Comparison of ENCODE assay signal across 10 cellular contexts in genomic region chr5:14671414-14671813, GRCh38. TPM values are rescaled to one million over a fixed set of nuclear protein-coding genes. Genes with fewer than 3 reads are reported as not detected.
DNase-seq lines count a peak whose midpoint lies in the region; ATAC-seq and TF ChIP-seq lines count a peak whose summit lies in the region.
"Had no signal": no experiment of that assay in that cellular context is flagged by ENCODE, and none has a peak within 500 bp of the region (broad histone marks: within the 10 kb centered on the region; RNA-seq: fewer than 3 reads in every experiment).

No MANE protein-coding gene starts in this region.

- H3K36me3 Mint-ChIP-seq in Caco-2 (ENCODE audit: insufficient read depth, unreplicated experiment) (peaks cover 43% of the 10 kb centered on the region), GM23338 (ENCODE audit: low read depth) (no peaks in the 10 kb centered on the region), immature natural killer cell (peaks cover 0 to 12% (median 3%) of the 10 kb centered on the region in 3 donors)
- H3K36me3 Mint-ChIP-seq in activated CD4-positive, alpha-beta memory T cell treated with anti-CD3 and anti-CD28 coated beads, Interleukin-2, amount 10 ng/mL, durations not matched to agents 7 days and 5 days (ENCODE audit: low read depth) = peaks cover 45% of the 10 kb centered on the region

- intact Hi-C loops in Caco-2 (cut with micrococcal nuclease; ENCODE audit: unreplicated experiment) = no loop called here

- no peak for TF ChIP-seq CTCF in Caco-2 (IDR thresholded peaks at IDR 0.05; ENCODE audit: insufficient read depth in 1 of 2, low read depth in 1 of 2, low read length in 1 of 2, severe bottlenecking in 1 of 2, unreplicated experiment in 1 of 2)
- no peak for TF ChIP-seq CTCF in GM23338 (conservative IDR thresholded peaks at IDR 0.05; ENCODE audit: low read depth in 2 of 2)
- TF ChIP-seq CTCF in WERI-Rb-1 (IDR thresholded peaks at IDR 0.05; ENCODE audit: low read depth, low read length) = no peak

- no peaks in the 10 kb centered on the region for H3F3A ChIP-seq in GM23338 (replicated peaks; ENCODE audit: low read depth)

- ATAC-seq in GM23338 (no peak), SK-N-SH treated with all-trans-retinoic acid at 6 μM for 48 hours (no peak), GM21717 (IDR thresholded peaks at IDR 0.05; ENCODE audit: unreplicated experiment) (no peak)

- no peak for DNase-seq in Caco-2
- DNase-seq in GM23338 (ENCODE audit: low spot score) = no peak
- DNase-seq in activated CD4-positive, alpha-beta memory T cell treated with anti-CD3 and anti-CD28 coated beads, Interleukin-2, amount 10 ng/mL, durations not matched to agents 7 days and 5 days = no peak
- DNase-seq in immature natural killer cell = no peak
- DNase-seq in NCI-H510A (lab: John Stamatoyannopoulos, UW) = no peak
- no peak for DNase-seq in WERI-Rb-1
- DNase-seq: GDM1, NCI-H2081 had no signal

- no peaks in the 10 kb centered on the region for H3K27me3 Mint-ChIP-seq in Caco-2 (ENCODE audit: insufficient read depth, unreplicated experiment)
- peaks cover 5% of the 10 kb centered on the region for H3K27me3 Mint-ChIP-seq in GM23338 (ENCODE audit: insufficient read depth, low read depth, poor library complexity)
- H3K27me3 Mint-ChIP-seq in activated CD4-positive, alpha-beta memory T cell treated with anti-CD3 and anti-CD28 coated beads, Interleukin-2, amount 10 ng/mL, durations not matched to agents 7 days and 5 days = no peaks in the 10 kb centered on the region
- H3K27me3 Mint-ChIP-seq in immature natural killer cell (ENCODE audit: low read depth in 3 of 3) = peaks cover 2 to 14% (median 7%) of the 10 kb centered on the region in 3 donors

- H2AFZ ChIP-seq in GM23338 = no peak overlapping the region

- no peaks in the 10 kb centered on the region for H3K36me3 ChIP-seq in Caco-2 (ENCODE audit: control insufficient read depth, insufficient read depth, low read length)
- H3K36me3 ChIP-seq in GM23338 (ENCODE audit: insufficient read depth) = no peaks in the 10 kb centered on the region
- H3K36me3 ChIP-seq in WERI-Rb-1 = peaks cover 18% of the 10 kb centered on the region

- H3K4me1 Mint-ChIP-seq in Caco-2 (ENCODE audit: low read depth, unreplicated experiment) (peaks cover 49% of the 10 kb centered on the region), GM23338 (peaks cover 52% of the 10 kb centered on the region), immature natural killer cell (peaks cover 88 to 100% of the 10 kb centered on the region in 2 donors)
- peaks cover 91% of the 10 kb centered on the region for H3K4me1 Mint-ChIP-seq in activated CD4-positive, alpha-beta memory T cell treated with anti-CD3 and anti-CD28 coated beads, Interleukin-2, amount 10 ng/mL, durations not matched to agents 7 days and 5 days

- H3K4me1 ChIP-seq in Caco-2 (peaks cover 27% of the 10 kb centered on the region), GM23338 (ENCODE audit: insufficient read depth) (peaks cover 55% of the 10 kb centered on the region)

- H3K4me3 Mint-ChIP-seq in Caco-2 (ENCODE audit: unreplicated experiment) (no peak overlapping the region), GM23338 (no peak overlapping the region), immature natural killer cell (peak overlapping the region in 3 of 5 donors; percentile 21 to 33 (median 23))
- H3K4me3 Mint-ChIP-seq in activated CD4-positive, alpha-beta memory T cell treated with anti-CD3 and anti-CD28 coated beads, Interleukin-2, amount 10 ng/mL, durations not matched to agents 7 days and 5 days = peak overlapping the region; percentile 13

- H3K27me3 ChIP-seq in Caco-2 (replicated peaks; ENCODE audit: control insufficient read depth, insufficient read depth, low read length) (no peaks in the 10 kb centered on the region), GM23338 (ENCODE audit: insufficient read depth) (no peaks in the 10 kb centered on the region), WERI-Rb-1 (ENCODE audit: insufficient read depth, low read depth, severe bottlenecking) (no peaks in the 10 kb centered on the region)

- no peaks in the 10 kb centered on the region for H3K9me3 ChIP-seq in Caco-2
- no peaks in the 10 kb centered on the region for H3K9me3 ChIP-seq in WERI-Rb-1 (ENCODE audit: severe bottlenecking)

- H3K4me3 ChIP-seq in Caco-2 (ENCODE audit: low read depth, low read length) (no peak overlapping the region), GM23338 (no peak overlapping the region), WERI-Rb-1 (ENCODE audit: low read depth, low read length) (no peak overlapping the region)

- no peaks in the 10 kb centered on the region; the same call in 1 of the 2 replicates for H4K20me1 ChIP-seq in GM23338 (replicated peaks; ENCODE audit: insufficient read depth)

- no peaks in the 10 kb centered on the region; the same call in 1 of the 2 replicates for H3K9me2 ChIP-seq in GM23338 (ENCODE audit: insufficient read depth)

- POLR2A ChIA-PET in Caco-2 (lab: Charles Lee) = no interaction called here
- POLR2A ChIA-PET in activated CD4-positive, alpha-beta memory T cell treated with anti-CD3 and anti-CD28 coated beads, Interleukin-2, amount 10 ng/mL, durations not matched to agents 7 days and 5 days (lab: Charles Lee) = interaction anchor here (2.5 kb wide), 1 partner anchor 8 kb away, joined by 8 read pairs; the partner anchor contains the start of gene OTULIN

- H3K27ac Mint-ChIP-seq in Caco-2 (ENCODE audit: unreplicated experiment) (peak overlapping the region; percentile 29), GM23338 (peak overlapping the region; percentile 24; the same call in 1 of the 2 replicates), immature natural killer cell (peak overlapping the region in 4 of 6 donors; percentile 32 to 82 (median 46))
- peak overlapping the region; percentile 75 for H3K27ac Mint-ChIP-seq in activated CD4-positive, alpha-beta memory T cell treated with anti-CD3 and anti-CD28 coated beads, Interleukin-2, amount 10 ng/mL, durations not matched to agents 7 days and 5 days

- H3K9me3 Mint-ChIP-seq in Caco-2 (ENCODE audit: unreplicated experiment) (no peaks in the 10 kb centered on the region), GM23338 (no peaks in the 10 kb centered on the region), immature natural killer cell (no peaks in the 10 kb centered on the region)
- no peaks in the 10 kb centered on the region for H3K9me3 Mint-ChIP-seq in activated CD4-positive, alpha-beta memory T cell treated with anti-CD3 and anti-CD28 coated beads, Interleukin-2, amount 10 ng/mL, durations not matched to agents 7 days and 5 days

- CTCF ChIA-PET in Caco-2 (lab: Charles Lee) = no interaction called here
- CTCF ChIA-PET in activated CD4-positive, alpha-beta memory T cell treated with anti-CD3 and anti-CD28 coated beads, Interleukin-2, amount 10 ng/mL, durations not matched to agents 7 days and 5 days (lab: Charles Lee) = interaction anchor here (0.7 kb wide), 1 partner anchor 23 kb away, joined by 3 read pairs; no protein-coding TSS in a partner anchor

- no peak overlapping the region for H3K27ac ChIP-seq in GM23338 (ENCODE audit: low read depth)
- H3K27ac ChIP-seq in WERI-Rb-1 = no peak overlapping the region

- no peak overlapping the region for H3K4me2 ChIP-seq in GM23338

- BruUV-seq in Caco-2 (replicated peaks; lab: Mats Ljungman, UMichigan) = no TSS peak

- peaks cover 97% of the 10 kb centered on the region for H3K79me2 ChIP-seq in GM23338 (replicated peaks; ENCODE audit: insufficient read depth)

TF ChIP-seq in GM23338, 12 proteins besides CTCF, POLR2A, EP300 and RAD21 (continues in another document):
- no peak for TF ChIP-seq ZNF331 (CRISPR knock-in tag; IDR thresholded peaks at IDR 0.05; ENCODE audit: low read depth)
- no peak for TF ChIP-seq EZH2 (IDR thresholded peaks at IDR 0.05; ENCODE audit: low read depth, unreplicated experiment)
- TF ChIP-seq POLR2AphosphoS5 (IDR thresholded peaks at IDR 0.05; ENCODE audit: low read depth) = no peak

TF ChIP-seq in SK-N-SH treated with all-trans-retinoic acid at 6 μM for 48 hours, 23 proteins besides CTCF, POLR2A, EP300 and RAD21 (continues in another document):
- no peak for TF ChIP-seq CSRNP3 (CRISPR knock-in tag; IDR thresholded peaks at IDR 0.05)

RNA-seq across cellular contexts. Expression of gene OTULIN, which starts 6.9 kb away (rescaled TPM):
- 38.6 and 42.6 TPM in 2 replicates for total RNA-seq in Caco-2 (2022)
- 19.2 and 43.9 TPM in 2 replicates for total RNA-seq in GM23338 (2014; rRNA removed; shearing (Covaris generic))
- polyA plus RNA-seq in GM23338 (2016; fragmentation: Nextera tagmentation; extraction: Ambion mirVana) (21.2 and 24.3 TPM in 2 replicates), immature natural killer cell (10 to 100 TPM; 15.4 to 23.8 (median 20.4) TPM)
- 10 to 100 TPM; 69.6 to 71.7 TPM for total RNA-seq in activated CD4-positive, alpha-beta memory T cell treated with anti-CD3 and anti-CD28 coated beads, Interleukin-2, amount 10 ng/mL, durations not matched to agents 7 days and 5 days

Comparison
In these comparisons a context has a peak if more than half of its experiments do, and no peak if none do; other contexts are left out.
1. H3K27ac Mint-ChIP-seq: peak in every context shown above with its lines; median percentile 75 in activated CD4-positive, alpha-beta memory T cell treated with anti-CD3 and anti-CD28 coated beads, Interleukin-2, amount 10 ng/mL, durations not matched to agents 7 days and 5 days; 46 in immature natural killer cell; 29 in Caco-2; 24 in GM23338.
2. H3K4me3 Mint-ChIP-seq: peak in activated CD4-positive, alpha-beta memory T cell treated with anti-CD3 and anti-CD28 coated beads, Interleukin-2, amount 10 ng/mL, durations not matched to agents 7 days and 5 days (single experiment) and immature natural killer cell (3 of 5); none in Caco-2 (single experiment) and GM23338 (single experiment).